In the genomic region with DNA sequence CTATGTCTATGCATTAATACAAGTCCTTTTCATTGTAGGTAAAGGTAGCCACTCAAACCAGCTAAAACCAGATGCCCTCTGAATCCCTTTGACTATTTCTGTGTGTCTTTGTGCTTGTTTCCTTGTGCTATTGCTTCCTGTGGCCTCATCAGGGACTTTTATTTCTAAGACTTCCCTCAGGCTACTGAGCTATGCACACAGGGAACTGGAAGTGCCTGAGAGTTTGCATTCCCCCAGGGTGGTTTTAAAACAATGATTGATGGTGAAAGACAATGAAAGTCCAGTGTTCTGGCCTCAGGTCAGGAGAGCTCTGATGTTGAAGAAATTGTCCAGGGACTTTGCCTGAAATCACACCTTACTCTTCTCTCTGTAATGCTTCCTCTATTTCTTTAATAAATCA, we compare ENCODE assay signal across 17 cellular contexts.
"Had no signal": no experiment of that assay in that cellular context is flagged by ENCODE, and none has a peak within 500 bp of the region (broad histone marks: within the 10 kb centered on the region; RNA-seq: fewer than 3 reads in every experiment).

No MANE protein-coding gene starts in this region.

- H3K4me3 ChIP-seq: gastrocnemius medialis, heart left ventricle, left lung, mucosa of descending colon had no signal

- H3K4me3 Mint-ChIP-seq: activated naive CD4-positive, alpha-beta T cell treated with anti-CD3 and anti-CD28 coated beads for 36 hours; activated naive CD8-positive, alpha-beta T cell treated with anti-CD3 and anti-CD28 coated beads, Interleukin-2, amount 50 U/mL, for 24 hours; activated T-helper 17 cell treated with anti-CD3 and anti-CD28 coated beads, Interleukin-2, amount 50 U/mL, for 72 hours; dendritic cell treated with granulocyte-macrophage colony-stimulating factor and Interleukin-4, amounts not matched to agents 40 ng/mL and 50 ng/mL, for 4 days; naive thymus-derived CD4-positive, alpha-beta T cell; stimulated activated memory B cell treated with anti-CD40 and anti-IgM and Interleukin-4, amounts not matched to agents 10 μg/mL and 1 μg/mL and 100 μg/mL, for 72 hours had no signal

- H3K4me1 ChIP-seq: gastrocnemius medialis, left lung had no signal

- H3K27me3 ChIP-seq: gastrocnemius medialis, heart left ventricle, left lung had no signal

- H3K9me3 Mint-ChIP-seq: activated T-helper 17 cell treated with anti-CD3 and anti-CD28 coated beads, Interleukin-2, amount 50 U/mL, for 72 hours; dendritic cell treated with granulocyte-macrophage colony-stimulating factor and Interleukin-4, amounts not matched to agents 40 ng/mL and 50 ng/mL, for 4 days had no signal

- H3K36me3 Mint-ChIP-seq: naive thymus-derived CD4-positive, alpha-beta T cell; stimulated activated memory B cell treated with anti-CD40 and anti-IgM and Interleukin-4, amounts not matched to agents 10 μg/mL and 1 μg/mL and 100 μg/mL, for 72 hours had no signal

- DNase-seq: activated CD4-positive, alpha-beta T cell treated with anti-CD3 and anti-CD28 coated beads for 1 hour; activated CD4-positive, alpha-beta T cell treated with anti-CD3 and anti-CD28 coated beads, Interleukin-2, amount 50 U/mL, for 48 hours; activated naive CD4-positive, alpha-beta T cell treated with anti-CD3 and anti-CD28 coated beads for 36 hours; activated naive CD8-positive, alpha-beta T cell treated with anti-CD3 and anti-CD28 coated beads, Interleukin-2, amount 50 U/mL, for 24 hours; aorta; effector memory CD4-positive, alpha-beta T cell; gastrocnemius medialis; heart left ventricle; left lung; mucosa of descending colon; naive thymus-derived CD4-positive, alpha-beta T cell; posterior cingulate gyrus; stimulated activated CD4-positive, alpha-beta T cell treated with anti-CD3 and anti-CD28 coated beads, Interleukin-2, amount 100 ng/mL, for 48 hours; T1000 had no signal

- H3K27ac Mint-ChIP-seq: activated naive CD4-positive, alpha-beta T cell treated with anti-CD3 and anti-CD28 coated beads for 36 hours; activated naive CD8-positive, alpha-beta T cell treated with anti-CD3 and anti-CD28 coated beads, Interleukin-2, amount 50 U/mL, for 24 hours; activated T-helper 17 cell treated with anti-CD3 and anti-CD28 coated beads, Interleukin-2, amount 50 U/mL, for 72 hours; dendritic cell treated with granulocyte-macrophage colony-stimulating factor and Interleukin-4, amounts not matched to agents 40 ng/mL and 50 ng/mL, for 4 days; naive thymus-derived CD4-positive, alpha-beta T cell; stimulated activated memory B cell treated with anti-CD40 and anti-IgM and Interleukin-4, amounts not matched to agents 10 μg/mL and 1 μg/mL and 100 μg/mL, for 72 hours had no signal

- H3K4me1 Mint-ChIP-seq: activated naive CD8-positive, alpha-beta T cell treated with anti-CD3 and anti-CD28 coated beads, Interleukin-2, amount 50 U/mL, for 24 hours; activated T-helper 17 cell treated with anti-CD3 and anti-CD28 coated beads, Interleukin-2, amount 50 U/mL, for 72 hours; stimulated activated memory B cell treated with anti-CD40 and anti-IgM and Interleukin-4, amounts not matched to agents 10 μg/mL and 1 μg/mL and 100 μg/mL, for 72 hours had no signal

- H3K27me3 Mint-ChIP-seq: activated naive CD8-positive, alpha-beta T cell treated with anti-CD3 and anti-CD28 coated beads, Interleukin-2, amount 50 U/mL, for 24 hours; dendritic cell treated with granulocyte-macrophage colony-stimulating factor and Interleukin-4, amounts not matched to agents 40 ng/mL and 50 ng/mL, for 4 days; stimulated activated memory B cell treated with anti-CD40 and anti-IgM and Interleukin-4, amounts not matched to agents 10 μg/mL and 1 μg/mL and 100 μg/mL, for 72 hours had no signal

- H3K36me3 ChIP-seq: gastrocnemius medialis, heart left ventricle, left lung had no signal

- H3K27ac ChIP-seq: gastrocnemius medialis, heart left ventricle, left lung had no signal

- H3K9me3 ChIP-seq: gastrocnemius medialis, mucosa of descending colon had no signal
